8 cellular contexts compared by ENCODE assay signal in genomic region chr4:129095811-129096454, GRCh38. TPM values are rescaled to one million over a fixed set of nuclear protein-coding genes. Genes with fewer than 3 reads are reported as not detected.
DNase-seq lines count a peak whose midpoint lies in the region; ATAC-seq and TF ChIP-seq lines count a peak whose summit lies in the region.

Gene C4orf33 (plus strand): TSS chr4:129096152. CDS start chr4:129102611, 6,459 bp downstream.

- no peaks in the 10 kb centered on the region for H3K9me3 Mint-ChIP-seq in activated CD4-positive, alpha-beta T cell treated with anti-CD3 and anti-CD28 coated beads for 36 hours (ENCODE audit: low read depth)

- POLR2A ChIA-PET in activated CD4-positive, alpha-beta T cell treated with anti-CD3 and anti-CD28 coated beads for 36 hours (lab: Charles Lee), result no interaction called here

- H3K27me3 Mint-ChIP-seq in activated CD4-positive, alpha-beta T cell treated with anti-CD3 and anti-CD28 coated beads for 36 hours, result no peaks in the 10 kb centered on the region

- TF ChIP-seq CTCF in coronary artery (IDR thresholded peaks at IDR 0.05), result no peak

- peak; percentile 39 for ATAC-seq in HG02943 (IDR thresholded peaks at IDR 0.05; ENCODE audit: low read depth, unreplicated experiment)
- ATAC-seq in activated CD4-positive, alpha-beta T cell treated with anti-CD3 and anti-CD28 coated beads for 36 hours, result peak; percentile 70

- peak within 1 kb of the TSS; percentile 87 for H3K4me3 Mint-ChIP-seq in activated CD4-positive, alpha-beta T cell treated with anti-CD3 and anti-CD28 coated beads for 36 hours

- intact Hi-C loops in activated CD4-positive, alpha-beta T cell treated with anti-CD3 and anti-CD28 coated beads for 36 hours (cut with DNase I, micrococcal nuclease), result loop anchor here in 1 of 2 experiments (1.0 to 2.0 kb wide), 2 partner anchors 1035 to 1131 kb away; partner anchors contain the start of genes ABHD18, LARP1B and MFSD8

- H3K27ac Mint-ChIP-seq in activated CD4-positive, alpha-beta T cell treated with anti-CD3 and anti-CD28 coated beads for 36 hours, result peak within 1 kb of the TSS; percentile 94

- no peaks in the 10 kb centered on the region for H3K36me3 Mint-ChIP-seq in activated CD4-positive, alpha-beta T cell treated with anti-CD3 and anti-CD28 coated beads for 36 hours (ENCODE audit: low read depth)

- peak within 1 kb of the TSS; percentile 68 for H3K4me3 ChIP-seq in coronary artery

- DNase-seq in NCI-H2081 (lab: John Stamatoyannopoulos, UW), result peak; percentile 39 to 55
- no peak for DNase-seq in NCI-H2081 treated with DMSO at 0.1 percent for 48 hours (lab: John Stamatoyannopoulos, UW)
- DNase-seq in NCI-H226, result peak; percentile 59
- peak; percentile 88 for DNase-seq in activated CD4-positive, alpha-beta T cell treated with anti-CD3 and anti-CD28 coated beads for 36 hours
- peak; percentile 79 for DNase-seq in coronary artery (ENCODE audit: low spot score)
- peak; percentile 83 for DNase-seq in left kidney (ENCODE audit: low read depth, low spot score)
- DNase-seq in stimulated activated CD4-positive, alpha-beta T cell treated with anti-CD3 and anti-CD28 coated beads, Interleukin-2, amount 100 ng/mL, for 4 hours (ENCODE audit: low read depth), result peak; percentile 75

- H3K27ac ChIP-seq in coronary artery, result peak within 1 kb of the TSS; percentile 66 to 73

- CTCF ChIA-PET in activated CD4-positive, alpha-beta T cell treated with anti-CD3 and anti-CD28 coated beads for 36 hours (lab: Charles Lee), result interaction anchor here (1.0 kb wide), 1 partner anchor 61 kb away, joined by 3 read pairs; no protein-coding TSS in a partner anchor

- peaks cover 14% of the 10 kb centered on the region for H3K4me1 Mint-ChIP-seq in activated CD4-positive, alpha-beta T cell treated with anti-CD3 and anti-CD28 coated beads for 36 hours

RNA-seq across cellular contexts. Expression of gene C4orf33, which starts in this region (rescaled TPM):
- 10 to 100 TPM; 14.8 to 16.9 TPM for total RNA-seq in activated CD4-positive, alpha-beta T cell treated with anti-CD3 and anti-CD28 coated beads for 36 hours
